20 cellular contexts compared by ENCODE assay signal in genomic region chr4:41611124-41611838, GRCh38.
DNase-seq lines count a peak whose midpoint lies in the region; ATAC-seq and TF ChIP-seq lines count a peak whose summit lies in the region.
"Had no signal": no experiment of that assay in that cellular context is flagged by ENCODE, and none has a peak within 500 bp of the region (broad histone marks: within the 10 kb centered on the region; RNA-seq: fewer than 3 reads in every experiment).

No MANE protein-coding gene starts in this region.

- H3K4me3 ChIP-seq in HUES48 (ENCODE audit: low read depth, low read length) (no peak overlapping the region), epithelial cell of esophagus (ENCODE audit: low read length) (no peak overlapping the region), osteoblast (ENCODE audit: insufficient read depth, low read length) (no peak overlapping the region)
- H3K4me3 ChIP-seq: HAP-1, stomach had no signal

- H3K4me2 ChIP-seq in osteoblast (ENCODE audit: insufficient read depth, low read length) = no peak overlapping the region

- peaks cover 35% of the 10 kb centered on the region for H3K4me1 ChIP-seq in HUES48 (ENCODE audit: control insufficient read depth, insufficient read depth, low read length)
- H3K4me1 ChIP-seq in osteoblast (ENCODE audit: insufficient read depth, low read length) = peaks cover 3% of the 10 kb centered on the region

- H3K27me3 ChIP-seq in HUES48 (ENCODE audit: control insufficient read depth, insufficient read depth, low read length) (peaks cover 11% of the 10 kb centered on the region; the same call in 1 of the 2 replicates), osteoblast (ENCODE audit: insufficient read depth, low read length) (peaks cover 12% of the 10 kb centered on the region)
- H3K27me3 ChIP-seq: stomach had no signal

- H3K9me3 ChIP-seq in HUES48 (ENCODE audit: control insufficient read depth, insufficient read depth, low read length) (no peaks in the 10 kb centered on the region), osteoblast (ENCODE audit: low read depth, low read length) (no peaks in the 10 kb centered on the region)
- H3K9me3 ChIP-seq: HAP-1, stomach had no signal

- H3K36me3 ChIP-seq in HUES48 (ENCODE audit: control insufficient read depth, insufficient read depth, low read length) = 0 out of 2 replicates have a peak, but pooled peaks cover 5% of the 10 kb centered on the region
- no peaks in the 10 kb centered on the region for H3K36me3 ChIP-seq in osteoblast (ENCODE audit: insufficient read depth, low read length)
- H3K36me3 ChIP-seq: stomach had no signal

- DNase-seq in epithelial cell of esophagus (ENCODE audit: low read depth) (peak; percentile 33), osteoblast (ENCODE audit: insufficient read length, low spot score, missing footprints) (peak; percentile 23), T-helper 1 cell (no peak), NCI-H2107 (lab: John Stamatoyannopoulos, UW) (no peak), GM19240 (ENCODE audit: insufficient read length, low spot score) (no peak)
- DNase-seq: activated CD4-positive, alpha-beta T cell treated with anti-CD3 and anti-CD28 coated beads for 36 hours; activated naive CD8-positive, alpha-beta T cell treated with anti-CD3 and anti-CD28 coated beads for 36 hours; CD4-positive, alpha-beta T cell; DMS153; natural killer cell; NCI-H1930; NCI-H446 treated with DMSO at 0.1 percent for 48 hours; stimulated activated CD4-positive, alpha-beta T cell treated with anti-CD3 and anti-CD28 coated beads, Interleukin-4, amount 100 ng/mL, for 1 hour; SW 1271 had no signal

- H3K9ac ChIP-seq in HUES48 (ENCODE audit: low read depth, low read length) = no peak overlapping the region

- TF ChIP-seq CTCF in 22Rv1 (IDR thresholded peaks at IDR 0.05) = no peak
- no peak for TF ChIP-seq CTCF in epithelial cell of esophagus (IDR thresholded peaks at IDR 0.05; ENCODE audit: insufficient read depth, low read depth, low read length, missing control alignments)
- no peak for TF ChIP-seq CTCF in osteoblast (IDR thresholded peaks at IDR 0.05; ENCODE audit: extremely low read depth, low read depth, low read length)

- H3K27ac ChIP-seq in 22Rv1 (peak overlapping the region; percentile 73), HUES48 (ENCODE audit: low read depth, low read length) (peak overlapping the region; percentile 61), osteoblast (ENCODE audit: low read depth, low read length) (no peak overlapping the region)
- H3K27ac ChIP-seq: HL-60 had no signal

- no peaks in the 10 kb centered on the region for H3K79me2 ChIP-seq in osteoblast (ENCODE audit: insufficient read depth, low read length)

- no peak for ATAC-seq in GM19351 (IDR thresholded peaks at IDR 0.05; ENCODE audit: unreplicated experiment)
- ATAC-seq: activated CD4-positive, alpha-beta T cell treated with anti-CD3 and anti-CD28 coated beads for 36 hours; natural killer cell had no signal

- H2AFZ ChIP-seq in osteoblast (ENCODE audit: low read length) = no peak overlapping the region

- no peaks in the 10 kb centered on the region for H4K20me1 ChIP-seq in osteoblast (ENCODE audit: insufficient read depth, low read length)

Comparison
In these comparisons a context has a peak if more than half of its experiments do, and no peak if none do; other contexts are left out.
1. DNase-seq: peak in epithelial cell of esophagus (single experiment) and osteoblast (single experiment); none in T-helper 1 cell (0 of 5), NCI-H2107 (single experiment) and GM19240 (single experiment).